14 cellular contexts compared by ENCODE assay signal in the genomic region with DNA sequence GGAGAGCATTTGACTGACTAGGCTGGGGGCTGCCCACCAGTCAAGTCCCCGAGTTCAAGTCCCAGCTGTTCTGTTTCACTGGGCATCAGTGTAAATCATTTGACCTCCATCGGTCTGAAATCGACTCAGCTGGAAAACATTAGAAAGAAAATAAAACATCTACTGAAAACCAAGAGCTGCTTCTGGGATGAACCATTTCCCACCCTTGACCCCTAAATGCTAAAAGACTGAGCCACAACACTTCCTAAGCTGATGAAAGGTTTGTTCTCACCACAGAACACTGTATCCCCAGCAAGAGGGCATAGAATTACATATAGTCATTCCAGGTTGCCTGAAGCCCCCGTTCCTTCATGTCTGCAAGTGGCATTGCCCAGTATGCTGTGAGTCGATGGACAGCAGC.
DNase-seq lines count a peak whose midpoint lies in the region; ATAC-seq, FAIRE-seq and TF ChIP-seq lines count a peak whose summit lies in the region.
"Had no signal": no experiment of that assay in that cellular context is flagged by ENCODE, and none has a peak within 500 bp of the region (broad histone marks: within the 10 kb centered on the region; RNA-seq: fewer than 3 reads in every experiment).

No MANE protein-coding gene starts in this region.

- no peaks in the 10 kb centered on the region for H3K9me3 ChIP-seq in A549
- H3K9me3 ChIP-seq: upper lobe of left lung had no signal

- no peaks in the 10 kb centered on the region for H3K27me3 Mint-ChIP-seq in chondrocyte (ENCODE audit: low read depth)
- no peaks in the 10 kb centered on the region for H3K27me3 Mint-ChIP-seq in nephron (ENCODE audit: low read depth)
- H3K27me3 Mint-ChIP-seq in activated T-cell treated with anti-CD3 and anti-CD28 coated beads, Interleukin-2, amount 50 U/mL, for 4 hours (ENCODE audit: low read depth): no peaks in the 10 kb centered on the region
- H3K27me3 Mint-ChIP-seq: CD4-positive, alpha-beta memory T cell had no signal

- no peak for FAIRE-seq in A549 (lab: Jason Lieb, UNC)

- TF ChIP-seq EP300 in A549 (IDR thresholded peaks at IDR 0.05): no peak

- TF ChIP-seq POLR2A in A549 (IDR thresholded peaks at IDR 0.05; ENCODE audit: low read length): no peak
- TF ChIP-seq POLR2A in GM18505 (IDR thresholded peaks at IDR 0.05; ENCODE audit: borderline replicate concordance, extremely low read depth, insufficient read depth, insufficient read length): no peak

- H3K27ac Mint-ChIP-seq in chondrocyte (ENCODE audit: unreplicated experiment): peak overlapping the region; percentile 95
- H3K27ac Mint-ChIP-seq in nephron: peak overlapping the region; percentile 32 to 84 (median 75)
- H3K27ac Mint-ChIP-seq: activated T-cell treated with anti-CD3 and anti-CD28 coated beads, Interleukin-2, amount 50 U/mL, for 72 hours had no signal

- POLR2A ChIA-PET in A549 (lab: Yijun Ruan, JAX): no interaction called here

- 87% methylated on average over 5 of the region's 5 CpGs for WGBS in A549 (ENCODE audit: missing lambda C conversion rate)

- TF ChIP-seq RAD21 in A549 (conservative IDR thresholded peaks at IDR 0.05 in 1 of 2, IDR thresholded peaks at IDR 0.05 in 1 of 2): no peak

- H3K9me3 Mint-ChIP-seq in chondrocyte (ENCODE audit: low read depth) (no peaks in the 10 kb centered on the region), nephron (no peaks in the 10 kb centered on the region)
- no peaks in the 10 kb centered on the region for H3K9me3 Mint-ChIP-seq in activated T-cell treated with anti-CD3 and anti-CD28 coated beads, Interleukin-2, amount 50 U/mL, for 4 hours
- H3K9me3 Mint-ChIP-seq: CD4-positive, alpha-beta memory T cell had no signal

- H3K4me3 Mint-ChIP-seq in chondrocyte (ENCODE audit: unreplicated experiment) (no peak overlapping the region), nephron (no peak overlapping the region)
- H3K4me3 Mint-ChIP-seq in activated T-cell treated with anti-CD3 and anti-CD28 coated beads, Interleukin-2, amount 50 U/mL, for 4 hours: no peak overlapping the region
- H3K4me3 Mint-ChIP-seq: activated T-cell treated with anti-CD3 and anti-CD28 coated beads, Interleukin-2, amount 50 U/mL, for 72 hours; CD4-positive, alpha-beta memory T cell had no signal

- TF ChIP-seq CTCF in A549 (IDR thresholded peaks at IDR 0.05): no peak
- no peak for TF ChIP-seq CTCF in chondrocyte (IDR thresholded peaks at IDR 0.05)
- TF ChIP-seq CTCF in nephron (IDR thresholded peaks at IDR 0.05; ENCODE audit: unreplicated experiment in 3 of 3): no peak

- CTCF ChIA-PET in A549 (lab: Yijun Ruan, JAX): interaction anchor here (0.6 to 2.6 kb wide), 8 partner anchors 9 to 437 kb away, joined by 3 to 15 read pairs (median 4); no protein-coding TSS in a partner anchor

- H3K4me2 ChIP-seq in A549: no peak overlapping the region

- peak overlapping the region; percentile 28 to 68; a peak in 4 of 6 replicates for H3K27ac ChIP-seq in A549

- peaks cover 70% of the 10 kb centered on the region for H3K4me1 Mint-ChIP-seq in chondrocyte (ENCODE audit: low read depth)
- peaks cover 61% of the 10 kb centered on the region for H3K4me1 Mint-ChIP-seq in nephron
- H3K4me1 Mint-ChIP-seq in activated T-cell treated with anti-CD3 and anti-CD28 coated beads, Interleukin-2, amount 50 U/mL, for 4 hours (ENCODE audit: low read depth): peaks cover 53% of the 10 kb centered on the region

- H3K4me3 ChIP-seq in A549: no peak overlapping the region
- H3K4me3 ChIP-seq: upper lobe of left lung had no signal

- DNase-seq in A549 (ENCODE audit: low read depth in 1 of 2, low spot score in 1 of 2) (no peak), HCEC 1CT (peak; percentile 93), chondrocyte (ENCODE audit: low spot score) (no peak)
- no peak for DNase-seq in activated T-cell treated with anti-CD3 and anti-CD28 coated beads, Interleukin-2, amount 50 U/mL, for 4 hours
- DNase-seq: activated T-cell treated with anti-CD3 and anti-CD28 coated beads, Interleukin-2, amount 50 U/mL, for 72 hours; CD4-positive, alpha-beta memory T cell; effector CD4-positive, alpha-beta T cell; NCI-H1694; T1000; upper lobe of left lung had no signal

- ATAC-seq in A549: no peak
- no peak for ATAC-seq in GM18505 (IDR thresholded peaks at IDR 0.05; ENCODE audit: unreplicated experiment)
- no peak for ATAC-seq in GM19452 (IDR thresholded peaks at IDR 0.05; ENCODE audit: unreplicated experiment)
- no peak for ATAC-seq in HG03342 (IDR thresholded peaks at IDR 0.05; ENCODE audit: unreplicated experiment)
- ATAC-seq in activated T-cell treated with anti-CD3 and anti-CD28 coated beads, Interleukin-2, amount 50 U/mL, for 4 hours: no peak
- ATAC-seq: activated T-cell treated with anti-CD3 and anti-CD28 coated beads, Interleukin-2, amount 50 U/mL, for 72 hours had no signal

- peaks cover 38% of the 10 kb centered on the region for H3K4me1 ChIP-seq in A549

- H3K36me3 Mint-ChIP-seq in chondrocyte (ENCODE audit: low read depth) (no peaks in the 10 kb centered on the region), nephron (ENCODE audit: low read depth) (no peaks in the 10 kb centered on the region)
- H3K36me3 Mint-ChIP-seq in activated T-cell treated with anti-CD3 and anti-CD28 coated beads, Interleukin-2, amount 50 U/mL, for 4 hours (ENCODE audit: insufficient read depth): no peaks in the 10 kb centered on the region

TF ChIP-seq in A549, 52 proteins besides CTCF, POLR2A, EP300 and RAD21:
- TF ChIP-seq JUN (IDR thresholded peaks at IDR 0.05) (no peak), ZFP36 (IDR thresholded peaks at IDR 0.05; ENCODE audit: borderline replicate concordance, partially characterized antibody) (no peak), FOSL2 (IDR thresholded peaks at IDR 0.05) (no peak), FOSL2 (CRISPR knock-in tag; IDR thresholded peaks at IDR 0.05) (no peak), TP53 (CRISPR knock-in tag; IDR thresholded peaks at IDR 0.05) (no peak), TFCP2L1 (CRISPR knock-in tag; IDR thresholded peaks at IDR 0.05) (no peak), RNF2 (IDR thresholded peaks at IDR 0.05; ENCODE audit: borderline replicate concordance, low read depth) (no peak)
